8 cellular contexts compared by ENCODE assay signal in the genomic region with DNA sequence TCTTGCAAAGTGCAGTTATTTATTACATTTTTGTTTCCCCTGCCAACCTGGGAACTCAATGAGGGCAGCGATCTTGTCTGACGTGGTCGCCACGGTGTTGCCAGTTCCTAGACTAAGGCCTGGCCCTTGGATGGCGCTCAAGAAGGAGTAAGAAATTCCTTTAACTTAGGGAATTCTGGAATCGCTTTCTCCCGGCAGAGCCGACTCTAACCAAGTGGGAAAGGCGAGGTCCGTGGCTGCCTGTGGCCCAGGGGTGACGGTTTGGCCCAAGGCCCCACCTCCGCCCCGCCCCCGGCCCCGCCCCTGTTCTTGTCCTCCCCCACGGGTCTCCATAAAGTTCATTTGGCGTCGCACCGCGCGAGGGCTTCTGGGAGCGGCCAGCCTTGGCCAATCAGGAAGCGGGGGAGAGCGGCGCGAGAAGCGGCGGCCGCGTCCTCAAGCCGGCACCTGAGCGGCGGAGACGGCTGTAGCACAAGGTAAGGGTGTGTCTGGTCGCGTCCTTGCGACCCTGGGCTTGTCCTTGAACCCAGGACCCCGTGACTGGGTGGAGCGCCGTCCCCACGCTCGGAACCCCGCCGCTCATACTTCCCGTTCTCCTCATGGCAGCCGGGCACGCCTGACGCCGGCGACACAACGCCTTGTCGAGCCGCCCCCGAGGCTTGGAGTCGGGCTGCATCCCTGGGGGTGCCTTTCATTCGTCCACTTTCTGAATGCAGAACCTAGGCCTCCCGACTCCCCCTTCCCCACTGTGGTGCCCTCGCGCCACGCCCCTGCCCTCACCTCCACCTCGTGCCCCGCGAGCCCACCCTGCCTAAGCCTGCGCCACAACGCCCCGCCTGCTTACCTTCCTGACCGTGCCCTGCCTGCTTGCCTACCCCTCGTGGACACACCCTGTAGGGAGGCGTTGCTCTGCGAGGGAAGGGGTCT. TPM values are rescaled to one million over a fixed set of nuclear protein-coding genes. Genes with fewer than 3 reads are reported as not detected.
DNase-seq lines count a peak whose midpoint lies in the region; ATAC-seq and TF ChIP-seq lines count a peak whose summit lies in the region.

A gene (plus strand): TSS at position 394 of the 927 bp plus-strand sequence. CDS start 18,119 bp downstream, outside the sequence.

- POLR2A ChIA-PET in activated CD4-positive, alpha-beta T cell treated with anti-CD3 and anti-CD28 coated beads for 36 hours (lab: Charles Lee) = interaction anchor here (0.7 kb wide), 1 partner anchor 54 kb away, joined by 3 read pairs; no protein-coding TSS in a partner anchor

- DNase-seq in AML-193 (lab: John Stamatoyannopoulos, UW) = peak; percentile 85 to 91
- DNase-seq in GM19238 (ENCODE audit: insufficient read length, low spot score) = peak; percentile 83
- DNase-seq in NCI-H524 (lab: John Stamatoyannopoulos, UW) = peak; percentile 89 to 93
- DNase-seq in activated CD4-positive, alpha-beta T cell treated with anti-CD3 and anti-CD28 coated beads for 36 hours = peak; percentile 95
- peak; percentile 93 for DNase-seq in choroid plexus epithelial cell (ENCODE audit: low read depth)
- peak; percentile 61 to 84 (median 77) for DNase-seq in stimulated activated CD4-positive, alpha-beta T cell treated with anti-CD3 and anti-CD28 coated beads, Interleukin-1b, Interleukin-23, amount 100 ng/mL, for 24 hours (ENCODE audit: low read depth in 4 of 4, low spot score in 1 of 4)

- no peaks in the 10 kb centered on the region for H3K9me3 Mint-ChIP-seq in activated CD4-positive, alpha-beta T cell treated with anti-CD3 and anti-CD28 coated beads for 36 hours (ENCODE audit: low read depth)

- peak within 1 kb of the TSS; percentile 85 for H3K27ac Mint-ChIP-seq in activated CD4-positive, alpha-beta T cell treated with anti-CD3 and anti-CD28 coated beads for 36 hours

- H3K27me3 ChIP-seq in layer of hippocampus (ENCODE audit: control insufficient read depth, insufficient read depth, low read length) = no peaks in the 10 kb centered on the region

- CTCF ChIA-PET in activated CD4-positive, alpha-beta T cell treated with anti-CD3 and anti-CD28 coated beads for 36 hours (lab: Charles Lee) = interaction anchor here (0.6 to 1.8 kb wide), 4 partner anchors 35 to 686 kb away, joined by 3 to 7 read pairs (median 3); no protein-coding TSS in a partner anchor

- peak; percentile 79 for ATAC-seq in HG03442 (IDR thresholded peaks at IDR 0.05; ENCODE audit: unreplicated experiment)
- ATAC-seq in activated CD4-positive, alpha-beta T cell treated with anti-CD3 and anti-CD28 coated beads for 36 hours = peak; percentile 83

- H3K27ac ChIP-seq in layer of hippocampus (ENCODE audit: low read depth, low read length) = peak within 1 kb of the TSS; percentile 73

- peak within 1 kb of the TSS; percentile 95 for H3K4me3 ChIP-seq in choroid plexus epithelial cell (ENCODE audit: low read depth, low read length)

- H3K4me3 Mint-ChIP-seq in activated CD4-positive, alpha-beta T cell treated with anti-CD3 and anti-CD28 coated beads for 36 hours = no peak within 1 kb of the TSS

- intact Hi-C loops in activated CD4-positive, alpha-beta T cell treated with anti-CD3 and anti-CD28 coated beads for 36 hours (cut with DNase I, micrococcal nuclease) = loop anchor here (1.0 to 5.0 kb wide), 9 partner anchors 48 to 457 kb away; a partner anchor contains a TSS

- no peak for TF ChIP-seq CTCF in choroid plexus epithelial cell (conservative IDR thresholded peaks at IDR 0.05; ENCODE audit: low read depth, low read length)

- no peaks in the 10 kb centered on the region for H3K27me3 Mint-ChIP-seq in activated CD4-positive, alpha-beta T cell treated with anti-CD3 and anti-CD28 coated beads for 36 hours

- no peaks in the 10 kb centered on the region for H3K36me3 Mint-ChIP-seq in activated CD4-positive, alpha-beta T cell treated with anti-CD3 and anti-CD28 coated beads for 36 hours (ENCODE audit: low read depth)

- peaks cover 14% of the 10 kb centered on the region for H3K4me1 Mint-ChIP-seq in activated CD4-positive, alpha-beta T cell treated with anti-CD3 and anti-CD28 coated beads for 36 hours

RNA-seq across cellular contexts. Expression of the gene that starts here (rescaled TPM):
- total RNA-seq in activated CD4-positive, alpha-beta T cell treated with anti-CD3 and anti-CD28 coated beads for 36 hours = 100 to 1,000 TPM; 131 to 154 TPM

Comparison
In these comparisons a context has a peak if more than half of its experiments do, and no peak if none do; other contexts are left out.
1. Peak in every context shown above with its lines: DNase-seq, ATAC-seq, H3K4me3 ChIP-seq and H3K27ac ChIP-seq.